In the genomic region with DNA sequence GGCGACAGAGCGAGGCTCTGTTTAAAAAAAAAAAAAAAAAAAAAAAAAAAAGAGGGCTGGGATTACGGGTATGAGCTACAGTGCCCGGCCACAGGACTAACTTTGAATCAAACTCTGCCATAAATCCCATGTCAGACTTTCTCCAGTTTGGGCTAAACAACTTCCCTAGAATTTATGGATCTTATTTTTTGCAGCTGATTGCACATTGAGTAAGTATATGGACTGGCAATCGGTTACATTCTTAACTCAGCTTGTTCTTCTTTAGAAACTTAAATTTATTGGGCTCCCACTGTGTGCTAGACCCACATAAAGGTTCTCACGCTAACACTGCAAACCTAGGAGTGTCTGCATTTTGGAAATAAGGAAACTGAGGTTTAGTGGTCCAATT, we compare ENCODE assay signal across 8 cellular contexts. TPM values are rescaled to one million over a fixed set of nuclear protein-coding genes. Genes with fewer than 3 reads are reported as not detected.
DNase-seq lines count a peak whose midpoint lies in the region; ATAC-seq and TF ChIP-seq lines count a peak whose summit lies in the region.

No MANE protein-coding gene starts in this region.

- DNase-seq in GM12865 (ENCODE audit: low read depth) (no peak), fibroblast of villous mesenchyme (ENCODE audit: low read depth) (no peak), sigmoid colon (peak; percentile 17), NCI-H82 treated with DMSO at 0.1 percent for 48 hours (lab: John Stamatoyannopoulos, UW; ENCODE audit: unreplicated experiment) (no peak), GM03348 (ENCODE audit: low spot score) (no peak)

- H4K20me1 ChIP-seq in SU-DHL-6 (ENCODE audit: low read depth, low read length), result 0 out of 2 replicates have a peak, but pooled peaks cover 8% of the 10 kb centered on the region

- WGBS in sigmoid colon, 2 donors, result 53 to 57% methylated on average over 6 of the region's 6 CpGs

- H3F3A ChIP-seq in SU-DHL-6 (ENCODE audit: insufficient read depth), result peaks cover 7% of the 10 kb centered on the region

- H2AFZ ChIP-seq in SU-DHL-6 (ENCODE audit: low read depth, low read length, severe bottlenecking), result peak overlapping the region; percentile 91

- peak overlapping the region; percentile 67 for H3K4me2 ChIP-seq in SU-DHL-6 (ENCODE audit: low read depth, low read length, poor library complexity, severe bottlenecking)

- H3K79me2 ChIP-seq in SU-DHL-6 (ENCODE audit: insufficient read depth, low read length), result peaks cover 41% of the 10 kb centered on the region

- H3K4me3 ChIP-seq in GM12865 (ENCODE audit: low read depth, low read length), result peak overlapping the region; percentile 57
- peak overlapping the region; percentile 56 for H3K4me3 ChIP-seq in SU-DHL-6 (ENCODE audit: insufficient read depth, low read length, poor library complexity, severe bottlenecking)
- peak overlapping the region; percentile 61 for H3K4me3 ChIP-seq in fibroblast of villous mesenchyme (ENCODE audit: low read depth, low read length)
- H3K4me3 ChIP-seq in sigmoid colon, result peak overlapping the region in 3 of 4 donors; percentile 67 to 95 (median 88)

- ATAC-seq in GM21786 (IDR thresholded peaks at IDR 0.05; ENCODE audit: unreplicated experiment), result no peak
- no peak for ATAC-seq in GM19023 (IDR thresholded peaks at IDR 0.05; ENCODE audit: unreplicated experiment)

- no peaks in the 10 kb centered on the region for H3K9me2 ChIP-seq in SU-DHL-6 (replicated peaks; ENCODE audit: insufficient read depth, low read length)

- intact Hi-C loops in sigmoid colon (cut with DNase I), result loop anchor here (2.0 kb wide), 1 partner anchor 83 kb away; no protein-coding TSS in a partner anchor

- H3K9ac ChIP-seq in SU-DHL-6 (ENCODE audit: low read length), result peak overlapping the region; percentile 99

- TF ChIP-seq CTCF in GM12865 (IDR thresholded peaks at IDR 0.05; ENCODE audit: insufficient read depth, low read depth, low read length, missing control alignments) (no peak), SU-DHL-6 (IDR thresholded peaks at IDR 0.05; ENCODE audit: insufficient read depth, low read length, poor library complexity, severe bottlenecking) (no peak), fibroblast of villous mesenchyme (IDR thresholded peaks at IDR 0.05; ENCODE audit: insufficient read depth, low read depth, low read length) (no peak), sigmoid colon (IDR thresholded peaks at IDR 0.05) (no peak)

- TF ChIP-seq EP300 in sigmoid colon (IDR thresholded peaks at IDR 0.05), result no peak

- TF ChIP-seq POLR2A in sigmoid colon (IDR thresholded peaks at IDR 0.05), result no peak

- H3K9me3 ChIP-seq in SU-DHL-6 (ENCODE audit: insufficient read depth, low read length) (no peaks in the 10 kb centered on the region), sigmoid colon (no peaks in the 10 kb centered on the region)

- 0 out of 2 replicates have a peak, but pooled peaks cover 5% of the 10 kb centered on the region for H3K36me3 ChIP-seq in SU-DHL-6 (ENCODE audit: low read length)
- no peaks in the 10 kb centered on the region for H3K36me3 ChIP-seq in sigmoid colon

- H3K27ac ChIP-seq in SU-DHL-6 (ENCODE audit: low read depth, low read length) (peak overlapping the region; percentile 66), sigmoid colon (peak overlapping the region; percentile 85 to 99 (median 98))

- H3K4me1 ChIP-seq in sigmoid colon, result peaks cover 0 to 26% (median 23%) of the 10 kb centered on the region in 4 donors

- H3K27me3 ChIP-seq in SU-DHL-6 (ENCODE audit: low read length) (no peaks in the 10 kb centered on the region), sigmoid colon (no peaks in the 10 kb centered on the region)

RNA-seq across cellular contexts. Expression of a gene that starts 0.8 kb away (rescaled TPM):
- 71.8 and 91.5 TPM in 2 replicates for total RNA-seq in fibroblast of villous mesenchyme
- total RNA-seq in sigmoid colon, result 10 to 100 TPM; 21.3 to 28.0 (median 24.8) TPM
- 10 to 100 TPM in 1 of 3 donors, 1 to 10 TPM in 2; 9.6 to 19.3 (median 9.7) TPM for polyA plus RNA-seq in sigmoid colon

RNA-seq across cellular contexts. Expression of a gene that starts 39.8 kb away (rescaled TPM):
- 1.9 and 4.3 TPM in 2 replicates for total RNA-seq in fibroblast of villous mesenchyme
- 1 to 10 TPM; 3.6 to 7.5 (median 4.1) TPM for total RNA-seq in sigmoid colon
- polyA plus RNA-seq in sigmoid colon, result 1 to 10 TPM; 2.3 to 7.3 (median 3.0) TPM
